Comparison of ENCODE assay signal across 9 cellular contexts in the genomic region with DNA sequence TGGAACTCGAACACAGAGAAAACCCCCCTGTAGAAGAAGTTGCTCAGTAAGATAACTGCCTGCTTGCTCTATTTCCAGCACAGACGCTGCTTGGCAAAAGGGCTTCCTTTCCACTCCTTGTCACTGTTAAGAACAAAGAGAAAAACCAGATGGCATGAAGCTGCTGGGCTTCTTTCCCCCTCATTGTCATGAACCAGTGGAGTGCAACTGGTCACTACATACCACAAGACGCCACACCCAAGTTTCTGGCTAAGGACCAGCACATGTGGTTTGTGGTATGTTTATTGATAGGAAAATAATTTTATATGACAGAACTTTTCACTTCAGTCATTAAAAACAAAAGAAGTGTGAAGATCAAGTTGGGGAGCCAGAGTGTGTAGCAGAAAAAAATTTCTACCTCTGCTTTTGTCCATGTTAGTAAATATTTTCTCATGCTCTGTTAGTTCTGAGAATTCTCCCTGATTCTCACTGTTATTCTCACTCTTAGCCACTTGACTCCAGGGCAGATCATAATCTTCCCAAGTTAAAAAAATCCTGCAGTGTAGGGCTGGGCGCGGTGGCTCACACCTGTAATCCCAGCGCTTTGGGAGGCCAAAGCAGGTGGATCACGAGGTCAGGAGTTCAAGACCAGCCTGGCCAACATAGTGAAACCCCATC. TPM values are rescaled to one million over a fixed set of nuclear protein-coding genes. Genes with fewer than 3 reads are reported as not detected.
A peak's percentile ranks its signal among the peaks of the same experiment; 100 is the strongest.
DNase-seq lines count a peak whose midpoint lies in the region; ATAC-seq and TF ChIP-seq lines count a peak whose summit lies in the region.
"Had no signal": no experiment of that assay in that cellular context is flagged by ENCODE, and none has a peak within 500 bp of the region (broad histone marks: within the 10 kb centered on the region; RNA-seq: fewer than 3 reads in every experiment).

No MANE protein-coding gene starts in this region.

- WGBS in GM23248 (ENCODE audit: low coverage in 1 of 2, low lambda C conversion rate in 2 of 2, missing lambda C conversion rate in 2 of 2), 2 experiments, result 56 to 59% methylated on average over 7 of the region's 7 CpGs

- no peak for ATAC-seq in gastrocnemius medialis
- no peak for ATAC-seq in GM21723 (IDR thresholded peaks at IDR 0.05; ENCODE audit: unreplicated experiment)

- in situ Hi-C loops in GM23248 (cut with MboI), result no loop called here
- in situ Hi-C loops in gastrocnemius medialis (cut with MboI; ENCODE audit: low sequenced_read_pairs in 4 of 4), result no loop called here

- H3K79me2 ChIP-seq in GM23248 (ENCODE audit: insufficient read depth), result peaks cover 57% of the 10 kb centered on the region

- H3K9me2 ChIP-seq in GM23248 (ENCODE audit: insufficient read depth), result no peaks in the 10 kb centered on the region

- intact Hi-C loops in gastrocnemius medialis (cut with DNase I; ENCODE audit: low total_unique reads), result loop anchor here (5.0 kb wide), 1 partner anchor 44 kb away; a partner anchor contains a TSS
- intact Hi-C loops in colonic mucosa (cut with DNase I), result no loop called here

- H3K4me1 ChIP-seq in GM23248 (ENCODE audit: insufficient read depth) (peaks cover 29% of the 10 kb centered on the region), gastrocnemius medialis (peaks cover 66 to 78% of the 10 kb centered on the region in 2 donors), colonic mucosa (no peaks in the 10 kb centered on the region)

- H3K4me2 ChIP-seq in GM23248 (ENCODE audit: unreplicated experiment), result peak overlapping the region; percentile 28

- H4K20me1 ChIP-seq in GM23248 (ENCODE audit: insufficient read depth), result peaks cover 5% of the 10 kb centered on the region

- H3K27me3 ChIP-seq in GM23248 (replicated peaks; ENCODE audit: insufficient read depth), result no peaks in the 10 kb centered on the region
- H3K27me3 ChIP-seq in gastrocnemius medialis, result no peaks in the 10 kb centered on the region
- no peaks in the 10 kb centered on the region for H3K27me3 ChIP-seq in colonic mucosa

- H3F3A ChIP-seq in GM23248 (ENCODE audit: insufficient read depth), result peaks cover 24% of the 10 kb centered on the region

- H3K36me3 ChIP-seq in GM23248 (ENCODE audit: low read depth) (no peaks in the 10 kb centered on the region), gastrocnemius medialis (no peaks in the 10 kb centered on the region), colonic mucosa (peaks cover 5% of the 10 kb centered on the region)

- H3K9me3 ChIP-seq in GM23248 (ENCODE audit: low read depth), result no peaks in the 10 kb centered on the region
- no peaks in the 10 kb centered on the region for H3K9me3 ChIP-seq in gastrocnemius medialis
- H3K9me3 ChIP-seq in colonic mucosa, result no peaks in the 10 kb centered on the region

- H3K4me3 ChIP-seq in GM23248, result no peak overlapping the region
- H3K4me3 ChIP-seq in fibroblast of the aortic adventitia (ENCODE audit: low read depth, low read length), result no peak overlapping the region
- no peak overlapping the region for H3K4me3 ChIP-seq in gastrocnemius medialis
- no peak overlapping the region for H3K4me3 ChIP-seq in colonic mucosa

- H2AFZ ChIP-seq in GM23248, result no peak overlapping the region

- peak overlapping the region; percentile 54 for H3K27ac ChIP-seq in GM23248
- H3K27ac ChIP-seq in gastrocnemius medialis, result peak overlapping the region; percentile 64 to 89 (median 71)
- no peak overlapping the region for H3K27ac ChIP-seq in colonic mucosa

- no peak overlapping the region for H3K9ac ChIP-seq in GM23248
- H3K9ac ChIP-seq in colonic mucosa (ENCODE audit: low read depth in 2 of 2, low read length in 2 of 2), result peak overlapping the region in 1 of 2 donors; percentile 40

- no peak for TF ChIP-seq POLR2A in gastrocnemius medialis (IDR thresholded peaks at IDR 0.05)

- TF ChIP-seq CTCF in fibroblast of the aortic adventitia (IDR thresholded peaks at IDR 0.05; ENCODE audit: insufficient read depth, low read length), result no peak
- no peak for TF ChIP-seq CTCF in gastrocnemius medialis (IDR thresholded peaks at IDR 0.05 in 4 of 5, conservative IDR thresholded peaks at IDR 0.05 in 1 of 5)
- TF ChIP-seq CTCF in colonic mucosa (IDR thresholded peaks at IDR 0.05), result no peak

- DNase-seq in GM23248 (peak; percentile 79), SK-N-DZ (ENCODE audit: low spot score) (peak; percentile 54), fibroblast of the aortic adventitia (ENCODE audit: low read depth) (peak; percentile 98), gastrocnemius medialis (no peak), pons (ENCODE audit: low spot score) (no peak), NCI-H1105 treated with DMSO at 0.1 percent for 48 hours (lab: John Stamatoyannopoulos, UW) (no peak), colonic mucosa (no peak)
- DNase-seq: stimulated activated CD4-positive, alpha-beta T cell treated with anti-CD3 and anti-CD28 coated beads, Interleukin-12 subunit alpha, Interleukin-12 subunit beta, amount 100 ng/mL, for 4 hours had no signal

RNA-seq across cellular contexts. Expression of a gene that starts 37.9 kb away (rescaled TPM):
- total RNA-seq in GM23248 (2014; rRNA removed; shearing (Covaris generic)), result 67.2 and 67.9 TPM in 2 replicates
- 40.4 and 41.9 TPM in 2 replicates for polyA plus RNA-seq in GM23248 (2016; fragmentation: Nextera tagmentation; extraction: Ambion mirVana)
- 62.6 and 81.3 TPM in 2 replicates for polyA plus RNA-seq in SK-N-DZ (2014; cell fraction: cytosol; rRNA removed)
- polyA plus RNA-seq in SK-N-DZ (2014; cell fraction: nucleus; rRNA removed), result 248 and 299 TPM in 2 replicates
- total RNA-seq in fibroblast of the aortic adventitia (ENCODE audit: low replicate concordance), result 41.5 and 52.6 TPM in 2 replicates
- 100 to 1,000 TPM in 2 of 4 donors, 10 to 100 TPM in 2; 45.4 to 152 (median 105) TPM for total RNA-seq in gastrocnemius medialis
- total RNA-seq in colonic mucosa, result 10 to 100 TPM; 83.5 to 88.9 TPM

RNA-seq across cellular contexts. Expression of a gene that starts 42.3 kb away (rescaled TPM):
- total RNA-seq in GM23248 (2014; rRNA removed; shearing (Covaris generic)), result 13.9 and 15.0 TPM in 2 replicates
- polyA plus RNA-seq in GM23248 (2016; fragmentation: Nextera tagmentation; extraction: Ambion mirVana), result 21.8 and 24.3 TPM in 2 replicates
- 11.0 and 12.3 TPM in 2 replicates for polyA plus RNA-seq in SK-N-DZ (2014; cell fraction: cytosol; rRNA removed)
- polyA plus RNA-seq in SK-N-DZ (2014; cell fraction: nucleus; rRNA removed), result 17.5 and 29.6 TPM in 2 replicates
- total RNA-seq in fibroblast of the aortic adventitia (ENCODE audit: low replicate concordance) (11.3 and 16.6 TPM in 2 replicates), gastrocnemius medialis (10 to 100 TPM in 3 of 4 donors, 1 to 10 TPM in 1; 7.9 to 19.4 (median 11.6) TPM), colonic mucosa (10 to 100 TPM; 21.3 to 32.7 TPM)

Comparison
In these comparisons a context has a peak if more than half of its experiments do, and no peak if none do; other contexts are left out.
1. DNase-seq: peak in GM23248 (single experiment), SK-N-DZ (single experiment) and fibroblast of the aortic adventitia (single experiment); none in gastrocnemius medialis (0 of 2), pons (single experiment), NCI-H1105 treated with DMSO at 0.1 percent for 48 hours (single experiment) and colonic mucosa (single experiment).